In the genomic region with DNA sequence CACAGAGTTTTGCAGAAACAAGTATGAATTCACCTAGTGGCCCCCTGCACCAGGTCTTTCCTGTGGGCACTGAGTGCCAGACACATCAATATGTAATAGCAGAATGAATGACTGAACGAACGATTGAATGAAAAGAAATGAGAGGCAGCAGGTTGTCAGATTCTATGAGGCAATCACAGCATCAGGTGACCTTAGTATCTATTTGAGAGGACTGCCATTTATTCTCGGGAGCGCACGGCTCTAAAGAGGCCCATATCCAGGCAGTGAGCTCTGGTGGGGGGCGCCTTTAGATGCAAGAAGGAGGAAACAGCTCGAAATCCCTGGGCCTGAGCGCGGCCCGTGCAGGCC, we compare ENCODE assay signal across 8 cellular contexts. TPM values are rescaled to one million over a fixed set of nuclear protein-coding genes. Genes with fewer than 3 reads are reported as not detected.
DNase-seq lines count a peak whose midpoint lies in the region; ATAC-seq and TF ChIP-seq lines count a peak whose summit lies in the region.

No MANE protein-coding gene starts in this region.

- no peak for DNase-seq in BE2C
- no peak for DNase-seq in RWPE2 (ENCODE audit: low spot score)
- DNase-seq in fibroblast of the aortic adventitia (ENCODE audit: low read depth): no peak
- DNase-seq in NK-92 treated with Interleukin-12 subunit alpha and Interleukin-12 subunit beta, amount 100 ng/mL, for 24 hours (lab: John Stamatoyannopoulos, UW): no peak
- no peak for DNase-seq in H4 (ENCODE audit: low spot score)
- DNase-seq in AG08395 (ENCODE audit: low spot score): no peak

- TF ChIP-seq CTCF in BE2C (IDR thresholded peaks at IDR 0.05; ENCODE audit: low read depth, low read length) (no peak), RWPE2 (IDR thresholded peaks at IDR 0.05; ENCODE audit: poor library complexity, severe bottlenecking) (no peak), fibroblast of the aortic adventitia (IDR thresholded peaks at IDR 0.05; ENCODE audit: insufficient read depth, low read length) (no peak)

- no peaks in the 10 kb centered on the region for H3K4me1 ChIP-seq in BE2C
- peaks cover 5% of the 10 kb centered on the region for H3K4me1 ChIP-seq in RWPE2 (ENCODE audit: insufficient read depth, poor library complexity, severe bottlenecking)
- H3K4me1 ChIP-seq in rectal smooth muscle tissue (ENCODE audit: control insufficient read depth, insufficient read depth, low read length): peaks cover 5% of the 10 kb centered on the region

- H3K27ac ChIP-seq in RWPE2 (ENCODE audit: poor library complexity, severe bottlenecking) (no peak overlapping the region), rectal smooth muscle tissue (ENCODE audit: low read depth, low read length) (peak overlapping the region; percentile 97)

- H3K27me3 ChIP-seq in BE2C (no peaks in the 10 kb centered on the region), RWPE2 (ENCODE audit: insufficient read depth, poor library complexity, severe bottlenecking) (no peaks in the 10 kb centered on the region), rectal smooth muscle tissue (ENCODE audit: control insufficient read depth, insufficient read depth, low read length) (no peaks in the 10 kb centered on the region)

- H3K9ac ChIP-seq in rectal smooth muscle tissue (ENCODE audit: low read length): peak overlapping the region; percentile 78

- ATAC-seq in GM21526 (IDR thresholded peaks at IDR 0.05; ENCODE audit: low FRiP score, unreplicated experiment) (peak; percentile 16), RWPE2 (ENCODE audit: low read depth) (no peak)

- 0 out of 2 replicates have a peak, but pooled peaks cover 4% of the 10 kb centered on the region for H3K36me3 ChIP-seq in BE2C
- peaks cover 21% of the 10 kb centered on the region for H3K36me3 ChIP-seq in RWPE2 (ENCODE audit: low read depth)
- no peaks in the 10 kb centered on the region for H3K36me3 ChIP-seq in rectal smooth muscle tissue (ENCODE audit: control insufficient read depth, insufficient read depth, low read length)

- no peaks in the 10 kb centered on the region for H3K9me3 ChIP-seq in BE2C
- no peaks in the 10 kb centered on the region for H3K9me3 ChIP-seq in RWPE2 (ENCODE audit: severe bottlenecking)

- H3K4me3 ChIP-seq in BE2C (ENCODE audit: low read depth, low read length) (peak overlapping the region; percentile 75), RWPE2 (ENCODE audit: severe bottlenecking) (peak overlapping the region; percentile 76), fibroblast of the aortic adventitia (ENCODE audit: low read depth, low read length) (peak overlapping the region; percentile 82), rectal smooth muscle tissue (ENCODE audit: low read length) (peak overlapping the region; percentile 82)

RNA-seq across cellular contexts. Expression of a gene that starts 0.5 kb away (rescaled TPM):
- 83.0 TPM for polyA plus RNA-seq in BE2C (2012; ENCODE audit: insufficient read depth, insufficient read length, low read depth)
- 4.3 and 10.8 TPM in 2 replicates for total RNA-seq in fibroblast of the aortic adventitia (ENCODE audit: low replicate concordance)
- total RNA-seq in H4 (2014; rRNA removed; shearing (Covaris generic)): 9.9 and 12.8 TPM in 2 replicates
